11 cellular contexts compared by ENCODE assay signal in genomic region chr14:20623798-20624197, GRCh38. TPM values are rescaled to one million over a fixed set of nuclear protein-coding genes. Genes with fewer than 3 reads are reported as not detected.
DNase-seq lines count a peak whose midpoint lies in the region; ATAC-seq and TF ChIP-seq lines count a peak whose summit lies in the region.
"Had no signal": no experiment of that assay in that cellular context is flagged by ENCODE, and none has a peak within 500 bp of the region (broad histone marks: within the 10 kb centered on the region; RNA-seq: fewer than 3 reads in every experiment).

No MANE protein-coding gene starts in this region.

- no peak overlapping the region for H2AFZ ChIP-seq in PC-3 (ENCODE audit: low read length)

- peaks cover 55% of the 10 kb centered on the region for H3K4me1 Mint-ChIP-seq in activated CD4-positive, alpha-beta memory T cell treated with anti-CD3 and anti-CD28 coated beads, Interleukin-2, amount 10 ng/mL, durations not matched to agents 7 days and 5 days
- peaks cover 34 to 70% (median 65%) of the 10 kb centered on the region in 7 donors for H3K4me1 Mint-ChIP-seq in naive thymus-derived CD4-positive, alpha-beta T cell

- 59 to 73% (median 65%) methylated on average over 15 of the region's 15 CpGs for WGBS in stomach, 5 donors

- H3K9me3 ChIP-seq in ES-I3 (ENCODE audit: control insufficient read depth, insufficient read depth, low read length): no peaks in the 10 kb centered on the region
- H3K9me3 ChIP-seq in HUES48 (ENCODE audit: control insufficient read depth, insufficient read depth, low read length): no peaks in the 10 kb centered on the region
- no peaks in the 10 kb centered on the region for H3K9me3 ChIP-seq in naive thymus-derived CD4-positive, alpha-beta T cell (ENCODE audit: control insufficient read depth in 2 of 3, low read length in 3 of 3)
- H3K9me3 ChIP-seq in stomach: no peaks in the 10 kb centered on the region
- H3K9me3 ChIP-seq in PC-3 (ENCODE audit: low read length): no peaks in the 10 kb centered on the region

- no peak for ATAC-seq in naive thymus-derived CD4-positive, alpha-beta T cell
- ATAC-seq in HG03457 (IDR thresholded peaks at IDR 0.05; ENCODE audit: unreplicated experiment): no peak
- ATAC-seq in PC-3: no peak
- ATAC-seq in HG02678 (IDR thresholded peaks at IDR 0.05; ENCODE audit: unreplicated experiment): no peak

- no peak overlapping the region for H3K27ac Mint-ChIP-seq in activated CD4-positive, alpha-beta memory T cell treated with anti-CD3 and anti-CD28 coated beads, Interleukin-2, amount 10 ng/mL, durations not matched to agents 7 days and 5 days
- H3K27ac Mint-ChIP-seq in naive thymus-derived CD4-positive, alpha-beta T cell: peak overlapping the region in 5 of 9 donors; percentile 19 to 88 (median 63)

- intact Hi-C loops in naive thymus-derived CD4-positive, alpha-beta T cell (cut with micrococcal nuclease): loop anchor here (1.0 to 10.0 kb wide), 4 partner anchors 8 to 351 kb away; partner anchors contain the start of gene PARP2 (in 1 of the 2)
- intact Hi-C loops in stomach (cut with DNase I; ENCODE audit: low total_unique reads) (no loop called here), PC-3 (cut with micrococcal nuclease) (no loop called here)

- no peaks in the 10 kb centered on the region for H3K36me3 ChIP-seq in ES-I3 (ENCODE audit: insufficient read depth, low read length)
- no peaks in the 10 kb centered on the region for H3K36me3 ChIP-seq in HUES48 (ENCODE audit: control insufficient read depth, insufficient read depth, low read length)
- H3K36me3 ChIP-seq in naive thymus-derived CD4-positive, alpha-beta T cell (ENCODE audit: control insufficient read depth in 2 of 3, insufficient read depth in 3 of 3, low read length in 3 of 3): no peaks in the 10 kb centered on the region
- H3K36me3 ChIP-seq in stomach: no peaks in the 10 kb centered on the region
- no peaks in the 10 kb centered on the region for H3K36me3 ChIP-seq in PC-3 (ENCODE audit: low read depth, low read length)

- no peak for TF ChIP-seq EP300 in stomach (IDR thresholded peaks at IDR 0.05)

- peak overlapping the region; percentile 87 for H3K4me3 ChIP-seq in HUES48 (ENCODE audit: low read depth, low read length)
- H3K4me3 ChIP-seq in naive thymus-derived CD4-positive, alpha-beta T cell (ENCODE audit: low read length): no peak overlapping the region
- H3K4me3 ChIP-seq in stomach: no peak overlapping the region
- H3K4me3 ChIP-seq in PC-3 (ENCODE audit: low read length): no peak overlapping the region

- H3K9ac ChIP-seq in ES-I3 (ENCODE audit: low read depth, low read length) (peak overlapping the region; percentile 77; the same call in 1 of the 2 replicates), HUES48 (ENCODE audit: low read depth, low read length) (no peak overlapping the region), PC-3 (ENCODE audit: low read length) (no peak overlapping the region)

- H3K27me3 Mint-ChIP-seq in activated CD4-positive, alpha-beta memory T cell treated with anti-CD3 and anti-CD28 coated beads, Interleukin-2, amount 10 ng/mL, durations not matched to agents 7 days and 5 days: peaks cover 54% of the 10 kb centered on the region
- peaks cover 27 to 59% (median 43%) of the 10 kb centered on the region in 5 donors for H3K27me3 Mint-ChIP-seq in naive thymus-derived CD4-positive, alpha-beta T cell

- H3K27ac ChIP-seq in HUES48 (ENCODE audit: low read depth, low read length): no peak overlapping the region
- H3K27ac ChIP-seq in naive thymus-derived CD4-positive, alpha-beta T cell (ENCODE audit: low read depth, low read length): no peak overlapping the region
- no peak overlapping the region for H3K27ac ChIP-seq in stomach
- H3K27ac ChIP-seq in PC-3 (ENCODE audit: low read length): no peak overlapping the region

- no peak for DNase-seq in activated CD4-positive, alpha-beta memory T cell treated with anti-CD3 and anti-CD28 coated beads, Interleukin-2, amount 10 ng/mL, durations not matched to agents 7 days and 5 days
- no peak for DNase-seq in naive thymus-derived CD4-positive, alpha-beta T cell
- DNase-seq in stomach (no peak), PC-3 (no peak)
- DNase-seq: DMS79 treated with DMSO at 0.1 percent for 48 hours; NCI-H1048; NK-92 treated with Interleukin-12 subunit alpha and Interleukin-12 subunit beta, amount 100 ng/mL, for 24 hours had no signal

- TF ChIP-seq POLR2A in stomach (IDR thresholded peaks at IDR 0.05): no peak

- H4K20me1 ChIP-seq in PC-3 (ENCODE audit: low read length): no peaks in the 10 kb centered on the region

- H3K9me3 Mint-ChIP-seq in activated CD4-positive, alpha-beta memory T cell treated with anti-CD3 and anti-CD28 coated beads, Interleukin-2, amount 10 ng/mL, durations not matched to agents 7 days and 5 days: peaks cover 6% of the 10 kb centered on the region
- H3K9me3 Mint-ChIP-seq in naive thymus-derived CD4-positive, alpha-beta T cell: peaks cover 0 to 15% (median 2%) of the 10 kb centered on the region in 11 donors

- CTCF ChIA-PET in activated CD4-positive, alpha-beta memory T cell treated with anti-CD3 and anti-CD28 coated beads, Interleukin-2, amount 10 ng/mL, durations not matched to agents 7 days and 5 days (lab: Charles Lee): interaction anchor here (1.4 kb wide), 1 partner anchor 68 kb away, joined by 5 read pairs; no protein-coding TSS in a partner anchor
- CTCF ChIA-PET in naive thymus-derived CD4-positive, alpha-beta T cell (lab: Charles Lee): interaction anchor here (1.5 kb wide), 1 partner anchor 14 kb away, joined by 4 read pairs; no protein-coding TSS in a partner anchor
- CTCF ChIA-PET in PC-3 (lab: Charles Lee): no interaction called here

- no peak for TF ChIP-seq CTCF in stomach (IDR thresholded peaks at IDR 0.05)
- no peak for TF ChIP-seq CTCF in PC-3 (conservative IDR thresholded peaks at IDR 0.05; ENCODE audit: low read depth, low read length)

- peaks cover 31% of the 10 kb centered on the region for H3K27me3 ChIP-seq in HUES48 (ENCODE audit: control insufficient read depth, insufficient read depth, low read length)
- H3K27me3 ChIP-seq in naive thymus-derived CD4-positive, alpha-beta T cell (ENCODE audit: control insufficient read depth in 2 of 2, insufficient read depth in 2 of 2, low read length in 2 of 2): no peaks in the 10 kb centered on the region
- H3K27me3 ChIP-seq in stomach: peaks cover 0 to 33% (median 4%) of the 10 kb centered on the region in 3 donors
- no peaks in the 10 kb centered on the region for H3K27me3 ChIP-seq in PC-3 (ENCODE audit: low read length)

- H3K79me2 ChIP-seq in PC-3 (ENCODE audit: low read length): no peaks in the 10 kb centered on the region

- H3K4me3 Mint-ChIP-seq in activated CD4-positive, alpha-beta memory T cell treated with anti-CD3 and anti-CD28 coated beads, Interleukin-2, amount 10 ng/mL, durations not matched to agents 7 days and 5 days: peak overlapping the region; percentile 66
- peak overlapping the region; percentile 66 to 92 (median 80) for H3K4me3 Mint-ChIP-seq in naive thymus-derived CD4-positive, alpha-beta T cell

- POLR2A ChIA-PET in activated CD4-positive, alpha-beta memory T cell treated with anti-CD3 and anti-CD28 coated beads, Interleukin-2, amount 10 ng/mL, durations not matched to agents 7 days and 5 days (lab: Charles Lee): interaction anchor here (1.0 to 2.6 kb wide), 4 partner anchors 11 to 68 kb away, joined by 3 to 12 read pairs (median 4); no protein-coding TSS in a partner anchor
- POLR2A ChIA-PET in naive thymus-derived CD4-positive, alpha-beta T cell (lab: Charles Lee): interaction anchor here (0.9 to 1.8 kb wide), 3 partner anchors 9 to 60 kb away, joined by 4 to 7 read pairs (median 5); partner anchors contain the start of gene RNASE4
- POLR2A ChIA-PET in PC-3 (lab: Charles Lee; ENCODE audit: unreplicated experiment): no interaction called here

- H3K9me2 ChIP-seq in PC-3 (replicated peaks; ENCODE audit: low read length): no peaks in the 10 kb centered on the region

- no peaks in the 10 kb centered on the region for H3F3A ChIP-seq in PC-3 (ENCODE audit: low read length, unreplicated experiment)

- no TSS peak for BruUV-seq in PC-3 (replicated peaks; lab: Mats Ljungman, UMichigan)

- peaks cover 5% of the 10 kb centered on the region; the same call in 1 of the 2 replicates for H3K4me1 ChIP-seq in ES-I3 (ENCODE audit: insufficient read depth, low read length)
- peaks cover 19% of the 10 kb centered on the region for H3K4me1 ChIP-seq in HUES48 (ENCODE audit: control insufficient read depth, insufficient read depth, low read length)
- peaks cover 0 to 32% of the 10 kb centered on the region in 2 donors for H3K4me1 ChIP-seq in naive thymus-derived CD4-positive, alpha-beta T cell (ENCODE audit: control insufficient read depth in 2 of 2, insufficient read depth in 2 of 2, low read length in 2 of 2)
- H3K4me1 ChIP-seq in stomach: peaks cover 0 to 55% (median 39%) of the 10 kb centered on the region in 4 donors
- peaks cover 12% of the 10 kb centered on the region; the same call in 1 of the 2 replicates for H3K4me1 ChIP-seq in PC-3 (ENCODE audit: insufficient read depth, low read length)

- H3K4me2 ChIP-seq in PC-3 (ENCODE audit: low read length): no peak overlapping the region

- peaks cover 4% of the 10 kb centered on the region for H3K36me3 Mint-ChIP-seq in activated CD4-positive, alpha-beta memory T cell treated with anti-CD3 and anti-CD28 coated beads, Interleukin-2, amount 10 ng/mL, durations not matched to agents 7 days and 5 days (ENCODE audit: low read depth)
- H3K36me3 Mint-ChIP-seq in naive thymus-derived CD4-positive, alpha-beta T cell: peaks cover 0 to 13% (median 0%) of the 10 kb centered on the region in 5 donors

RNA-seq across cellular contexts. Expression of gene OR6S1, which starts 17.7 kb away (rescaled TPM):
- not detected for total RNA-seq in activated CD4-positive, alpha-beta memory T cell treated with anti-CD3 and anti-CD28 coated beads, Interleukin-2, amount 10 ng/mL, durations not matched to agents 7 days and 5 days
- total RNA-seq in naive thymus-derived CD4-positive, alpha-beta T cell: not detected
- not detected for polyA plus RNA-seq in naive thymus-derived CD4-positive, alpha-beta T cell
- total RNA-seq in stomach: not detected
- polyA plus RNA-seq in stomach: not detected
- not detected in 2 replicates for total RNA-seq in PC-3 (2014; rRNA removed)

RNA-seq across cellular contexts. Expression of gene RNASE12, which starts 32.6 kb away (rescaled TPM):
- not detected for total RNA-seq in activated CD4-positive, alpha-beta memory T cell treated with anti-CD3 and anti-CD28 coated beads, Interleukin-2, amount 10 ng/mL, durations not matched to agents 7 days and 5 days
- total RNA-seq in naive thymus-derived CD4-positive, alpha-beta T cell: not detected
- not detected for polyA plus RNA-seq in naive thymus-derived CD4-positive, alpha-beta T cell
- not detected for total RNA-seq in stomach
- not detected for polyA plus RNA-seq in stomach
- total RNA-seq in PC-3 (2014; rRNA removed): not detected in 2 replicates

RNA-seq across cellular contexts. Expression of gene RNASE11, which starts 36.0 kb away (rescaled TPM):
- not detected for total RNA-seq in activated CD4-positive, alpha-beta memory T cell treated with anti-CD3 and anti-CD28 coated beads, Interleukin-2, amount 10 ng/mL, durations not matched to agents 7 days and 5 days
- not detected for total RNA-seq in naive thymus-derived CD4-positive, alpha-beta T cell
- not detected for polyA plus RNA-seq in naive thymus-derived CD4-positive, alpha-beta T cell
- total RNA-seq in stomach: not detected
- polyA plus RNA-seq in stomach: not detected
- not detected in 2 replicates for total RNA-seq in PC-3 (2014; rRNA removed)

Comparison
In these comparisons a context has a peak if more than half of its experiments do, and no peak if none do; other contexts are left out.
1. intact Hi-C loops: an anchor here in naive thymus-derived CD4-positive, alpha-beta T cell (1.0 to 10.0 kb wide); none called in stomach and PC-3.